ENCODE assay signal across 29 cellular contexts in the genomic region with DNA sequence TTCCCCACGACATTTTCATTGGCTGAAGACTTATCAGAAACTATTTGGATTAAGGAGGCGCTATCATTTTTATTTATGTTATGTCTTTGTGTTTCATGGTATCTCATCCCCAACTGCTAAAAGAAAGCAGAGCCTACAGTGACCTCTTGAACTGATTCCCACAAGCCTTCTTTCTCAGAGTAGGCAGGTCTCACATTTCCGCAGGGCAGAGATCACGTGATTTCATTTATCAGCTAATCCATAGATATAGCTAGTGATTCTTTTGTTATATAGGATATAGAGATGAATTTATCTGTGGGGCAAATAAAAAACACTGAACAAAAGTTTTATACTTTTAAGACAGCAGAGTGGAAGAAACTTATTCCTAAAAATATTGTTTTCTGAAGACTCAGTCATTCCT. TPM values are rescaled to one million over a fixed set of nuclear protein-coding genes. Genes with fewer than 3 reads are reported as not detected.
"Had no signal": no experiment of that assay in that cellular context is flagged by ENCODE, and none has a peak within 500 bp of the region (broad histone marks: within the 10 kb centered on the region; RNA-seq: fewer than 3 reads in every experiment).

No MANE protein-coding gene starts in this region.

- FAIRE-seq: bronchial epithelial cell, endometrium had no signal

- H3K27ac ChIP-seq: colonic mucosa, gastroesophageal sphincter, lower lobe of right lung, ovary, prostate gland, upper lobe of right lung had no signal

- H3K4me1 Mint-ChIP-seq: activated CD4-positive, alpha-beta T cell treated with anti-CD3 and anti-CD28 coated beads, Interleukin-2, amount 10 ng/mL, durations not matched to agents 7 days and 5 days; stimulated activated memory B cell treated with anti-CD40 and anti-IgM and Interleukin-4, amounts not matched to agents 10 μg/mL and 1 μg/mL and 100 μg/mL, for 72 hours; stimulated activated naive CD8-positive, alpha-beta T cell treated with anti-CD3 and anti-CD28 coated beads, Interleukin-15, amount 100 ng/mL, for 72 hours had no signal

- H3K9me3 Mint-ChIP-seq: activated CD4-positive, alpha-beta T cell treated with anti-CD3 and anti-CD28 coated beads, Interleukin-2, amount 10 ng/mL, durations not matched to agents 7 days and 5 days; activated CD8-positive, alpha-beta T cell treated with anti-CD3 and anti-CD28 coated beads for 36 hours; activated naive CD4-positive, alpha-beta T cell treated with anti-CD3 and anti-CD28 coated beads, Interleukin-2, amount 50 U/mL, for 72 hours; activated T-cell treated with anti-CD3 and anti-CD28 coated beads, Interleukin-2, amount 50 U/mL, for 72 hours; natural killer cell treated with Interleukin-12 subunit alpha and Interleukin-12 subunit beta and Interleukin-15 and Interleukin-18, amount 100 ng/mL, for 72 hours; stimulated activated memory B cell treated with anti-CD40 and anti-IgM and Interleukin-4, amounts not matched to agents 10 μg/mL and 1 μg/mL and 100 μg/mL, for 72 hours; stimulated activated naive CD8-positive, alpha-beta T cell treated with anti-CD3 and anti-CD28 coated beads, Interleukin-15, amount 100 ng/mL, for 72 hours had no signal

- H3K4me3 Mint-ChIP-seq: activated CD4-positive, alpha-beta T cell treated with anti-CD3 and anti-CD28 coated beads, Interleukin-2, amount 10 ng/mL, durations not matched to agents 7 days and 5 days; activated CD8-positive, alpha-beta T cell treated with anti-CD3 and anti-CD28 coated beads for 36 hours; activated T-cell treated with anti-CD3 and anti-CD28 coated beads, Interleukin-2, amount 50 U/mL, for 72 hours; natural killer cell treated with Interleukin-12 subunit alpha and Interleukin-12 subunit beta and Interleukin-15 and Interleukin-18, amount 100 ng/mL, for 72 hours; stimulated activated memory B cell treated with anti-CD40 and anti-IgM and Interleukin-4, amounts not matched to agents 10 μg/mL and 1 μg/mL and 100 μg/mL, for 72 hours; stimulated activated naive CD8-positive, alpha-beta T cell treated with anti-CD3 and anti-CD28 coated beads, Interleukin-15, amount 100 ng/mL, for 72 hours had no signal

- DNase-seq: activated CD4-positive, alpha-beta T cell treated with anti-CD3 and anti-CD28 coated beads, Interleukin-2, amount 10 ng/mL, durations not matched to agents 7 days and 5 days; activated CD4-positive, CD25-positive, alpha-beta regulatory T cell treated with anti-CD3 and anti-CD28 coated beads, Interleukin-2, amount 50 U/mL, for 72 hours; activated CD8-positive, alpha-beta T cell treated with anti-CD3 and anti-CD28 coated beads for 36 hours; activated naive CD4-positive, alpha-beta T cell; activated T-cell treated with anti-CD3 and anti-CD28 coated beads, Interleukin-2, amount 50 U/mL, for 72 hours; colonic mucosa; effector CD8-positive, alpha-beta T cell; head of caudate nucleus; hippocampal formation; lower lobe of right lung; mucosa of descending colon; ovary; retina; stimulated activated CD4-positive, alpha-beta T cell treated with anti-CD3 and anti-CD28 coated beads, Interleukin-1b, Interleukin-23, amount 100 ng/mL, for 48 hours; stimulated activated CD4-positive, alpha-beta T cell treated with anti-CD3 and anti-CD28 coated beads, Interleukin-4, amount 100 ng/mL, for 4 hours; stimulated activated CD8-positive, alpha-beta memory T cell treated with anti-CD3 and anti-CD28 coated beads, Interleukin-4, amount 100 ng/mL, for 48 hours; stimulated activated naive CD8-positive, alpha-beta T cell treated with anti-CD3 and anti-CD28 coated beads, Interleukin-15, amount 100 ng/mL, for 72 hours; substantia nigra; T-helper 2 cell; upper lobe of right lung had no signal

- ATAC-seq: activated CD8-positive, alpha-beta T cell treated with anti-CD3 and anti-CD28 coated beads for 36 hours; activated naive CD4-positive, alpha-beta T cell treated with anti-CD3 and anti-CD28 coated beads, Interleukin-2, amount 50 U/mL, for 72 hours; activated T-cell treated with anti-CD3 and anti-CD28 coated beads, Interleukin-2, amount 50 U/mL, for 72 hours; gastroesophageal sphincter; left lobe of liver; lower lobe of right lung; mucosa of descending colon; natural killer cell treated with Interleukin-12 subunit alpha and Interleukin-12 subunit beta and Interleukin-15 and Interleukin-18, amount 100 ng/mL, for 72 hours; stimulated activated memory B cell treated with anti-CD40 and anti-IgM and Interleukin-4, amounts not matched to agents 10 μg/mL and 1 μg/mL and 100 μg/mL, for 72 hours; stimulated activated naive CD8-positive, alpha-beta T cell treated with anti-CD3 and anti-CD28 coated beads, Interleukin-15, amount 100 ng/mL, for 72 hours; upper lobe of right lung had no signal

- H3K4me1 ChIP-seq: colonic mucosa, gastroesophageal sphincter, lower lobe of right lung, prostate gland, upper lobe of right lung had no signal

- H3K4me3 ChIP-seq: colonic mucosa, gastroesophageal sphincter, lower lobe of right lung, mucosa of descending colon, ovary, prostate gland, smooth muscle cell, upper lobe of right lung had no signal

- H3K36me3 ChIP-seq: colonic mucosa, gastroesophageal sphincter, lower lobe of right lung, ovary, prostate gland, upper lobe of right lung had no signal

- H3K9me3 ChIP-seq: colonic mucosa, gastroesophageal sphincter, lower lobe of right lung, mucosa of descending colon, ovary, prostate gland, upper lobe of right lung had no signal

- H3K27ac Mint-ChIP-seq: activated CD4-positive, alpha-beta T cell treated with anti-CD3 and anti-CD28 coated beads, Interleukin-2, amount 10 ng/mL, durations not matched to agents 7 days and 5 days; activated CD8-positive, alpha-beta T cell treated with anti-CD3 and anti-CD28 coated beads for 36 hours; activated naive CD4-positive, alpha-beta T cell treated with anti-CD3 and anti-CD28 coated beads, Interleukin-2, amount 50 U/mL, for 72 hours; activated T-cell treated with anti-CD3 and anti-CD28 coated beads, Interleukin-2, amount 50 U/mL, for 72 hours; natural killer cell treated with Interleukin-12 subunit alpha and Interleukin-12 subunit beta and Interleukin-15 and Interleukin-18, amount 100 ng/mL, for 72 hours; stimulated activated memory B cell treated with anti-CD40 and anti-IgM and Interleukin-4, amounts not matched to agents 10 μg/mL and 1 μg/mL and 100 μg/mL, for 72 hours; stimulated activated naive CD8-positive, alpha-beta T cell treated with anti-CD3 and anti-CD28 coated beads, Interleukin-15, amount 100 ng/mL, for 72 hours had no signal

- H3K27me3 ChIP-seq: colonic mucosa, gastroesophageal sphincter, ovary, upper lobe of right lung had no signal

- H3K36me3 Mint-ChIP-seq: activated naive CD4-positive, alpha-beta T cell treated with anti-CD3 and anti-CD28 coated beads, Interleukin-2, amount 50 U/mL, for 72 hours; natural killer cell treated with Interleukin-12 subunit alpha and Interleukin-12 subunit beta and Interleukin-15 and Interleukin-18, amount 100 ng/mL, for 72 hours; stimulated activated memory B cell treated with anti-CD40 and anti-IgM and Interleukin-4, amounts not matched to agents 10 μg/mL and 1 μg/mL and 100 μg/mL, for 72 hours had no signal

- H3K4me2 ChIP-seq: smooth muscle cell had no signal

RNA-seq across cellular contexts. Expression of gene POPDC3, which starts 25.0 kb away (rescaled TPM):
- total RNA-seq: activated CD4-positive, alpha-beta T cell treated with anti-CD3 and anti-CD28 coated beads, Interleukin-2, amount 10 ng/mL, durations not matched to agents 7 days and 5 days; activated CD8-positive, alpha-beta T cell treated with anti-CD3 and anti-CD28 coated beads for 36 hours; activated naive CD4-positive, alpha-beta T cell treated with anti-CD3 and anti-CD28 coated beads, Interleukin-2, amount 50 U/mL, for 72 hours; activated T-cell treated with anti-CD3 and anti-CD28 coated beads, Interleukin-2, amount 50 U/mL, for 72 hours; left lobe of liver; natural killer cell treated with Interleukin-12 subunit alpha and Interleukin-12 subunit beta and Interleukin-15 and Interleukin-18, amount 100 ng/mL, for 72 hours had no signal
